7 cellular contexts compared by ENCODE assay signal in genomic region chr2:31137211-31138036, GRCh38. TPM values are rescaled to one million over a fixed set of nuclear protein-coding genes. Genes with fewer than 3 reads are reported as not detected.
DNase-seq lines count a peak whose midpoint lies in the region; ATAC-seq and TF ChIP-seq lines count a peak whose summit lies in the region.

No MANE protein-coding gene starts in this region.

- POLR2A ChIA-PET in GM10248 (lab: Yijun Ruan, JAX) = no interaction called here

- H3K36me3 ChIP-seq in MM.1S (replicated peaks; ENCODE audit: insufficient read depth, low read length) = no peaks in the 10 kb centered on the region

- H3K27me3 ChIP-seq in MM.1S (replicated peaks; ENCODE audit: insufficient read depth, low read length) (no peaks in the 10 kb centered on the region), mononuclear cell (ENCODE audit: insufficient read depth, low read length) (peaks cover 24% of the 10 kb centered on the region)

- peaks cover 4% of the 10 kb centered on the region; the same call in 1 of the 2 replicates for H3K4me1 ChIP-seq in MM.1S (ENCODE audit: low read length)
- H3K4me1 ChIP-seq in mononuclear cell (ENCODE audit: insufficient read depth, low read length) = peaks cover 22% of the 10 kb centered on the region

- H3K4me3 ChIP-seq in MM.1S (ENCODE audit: low read length) (peak overlapping the region; percentile 87), coronary artery (peak overlapping the region; percentile 68), mononuclear cell (ENCODE audit: low read length) (peak overlapping the region; percentile 36)

- CTCF ChIA-PET in GM10248 (lab: Yijun Ruan, JAX) = interaction anchor here (1.6 kb wide), 1 partner anchor 56 kb away, joined by 4 read pairs; no protein-coding TSS in a partner anchor

- no peak for ATAC-seq in HG02938 (IDR thresholded peaks at IDR 0.05; ENCODE audit: unreplicated experiment)

- TF ChIP-seq CTCF in GM10248 (IDR thresholded peaks at IDR 0.05; ENCODE audit: control extremely low read depth, extremely low read depth, low read depth, missing control alignments) (no peak), MM.1S (IDR thresholded peaks at IDR 0.05; ENCODE audit: low read length) (no peak), coronary artery (IDR thresholded peaks at IDR 0.05) (no peak)

- peak overlapping the region; percentile 99 for H2AFZ ChIP-seq in MM.1S (ENCODE audit: low read length)

- H3K9me2 ChIP-seq in MM.1S (replicated peaks; ENCODE audit: insufficient read depth, low read length) = no peaks in the 10 kb centered on the region

- H3F3A ChIP-seq in MM.1S (ENCODE audit: insufficient read depth, low read length) = 0 out of 2 replicates have a peak, but pooled peaks cover 5% of the 10 kb centered on the region

- peak overlapping the region; percentile 97 for H3K4me2 ChIP-seq in MM.1S (ENCODE audit: low read depth, low read length)

- DNase-seq in GM10248 (ENCODE audit: extremely low spot score) = peak; percentile 27
- peak; percentile 26 for DNase-seq in MM.1S
- no peak for DNase-seq in coronary artery (ENCODE audit: low spot score)
- DNase-seq in NOMO-1 treated with DMSO at 0.1 percent for 48 hours (lab: John Stamatoyannopoulos, UW; ENCODE audit: unreplicated experiment) = no peak
- no peak for DNase-seq in GM19240 (ENCODE audit: insufficient read length, low spot score)

- H3K27ac ChIP-seq in MM.1S (ENCODE audit: low read length) (no peak overlapping the region; the same call in 1 of the 2 replicates), coronary artery (no peak overlapping the region)

- peak overlapping the region; percentile 72 for H3K9ac ChIP-seq in MM.1S (ENCODE audit: low read length)

- H4K20me1 ChIP-seq in MM.1S (ENCODE audit: insufficient read depth, low read length) = no peaks in the 10 kb centered on the region

- peaks cover 36% of the 10 kb centered on the region for H3K79me2 ChIP-seq in MM.1S (ENCODE audit: low read length)

- no peaks in the 10 kb centered on the region for H3K9me3 ChIP-seq in MM.1S (replicated peaks; ENCODE audit: insufficient read depth, low read length)
- H3K9me3 ChIP-seq in mononuclear cell (ENCODE audit: low read depth, low read length) = no peaks in the 10 kb centered on the region

RNA-seq across cellular contexts. Expression of gene GALNT14, which starts 0.8 kb away (rescaled TPM):
- total RNA-seq in mononuclear cell = 0.31 TPM

Comparison
In these comparisons a context has a peak if more than half of its experiments do, and no peak if none do; other contexts are left out.
1. DNase-seq: peak in GM10248 (single experiment) and MM.1S (single experiment); none in coronary artery (single experiment), NOMO-1 treated with DMSO at 0.1 percent for 48 hours (single experiment) and GM19240 (single experiment).
2. H3K4me3 ChIP-seq: peak in every context shown above with its lines; median percentile 87 in MM.1S; 68 in coronary artery; 36 in mononuclear cell.